ENCODE assay signal across 1 cellular context in genomic region chr17:64146418-64147109, GRCh38.
TF ChIP-seq lines count a peak whose summit lies in the region.

No MANE protein-coding gene starts in this region.

TF ChIP-seq in endothelial cell of umbilical vein, 7 proteins besides CTCF, POLR2A, EP300 and RAD21:
- TF ChIP-seq EZH2 (IDR thresholded peaks at IDR 0.05; ENCODE audit: borderline replicate concordance, low read depth, low read length, severe bottlenecking): no peak
- TF ChIP-seq MYC (IDR thresholded peaks at IDR 0.05; ENCODE audit: low read depth, low read length): no peak
- no peak for TF ChIP-seq MAX (IDR thresholded peaks at IDR 0.05; ENCODE audit: insufficient read depth, insufficient read length)
- no peak for TF ChIP-seq JUN (IDR thresholded peaks at IDR 0.05; ENCODE audit: borderline replicate concordance, insufficient read depth, insufficient read length, low read depth)
- no peak for TF ChIP-seq GATA2 (IDR thresholded peaks at IDR 0.05; ENCODE audit: insufficient read depth, insufficient read length, low read depth, low read length)
- no peak for TF ChIP-seq FOS (IDR thresholded peaks at IDR 0.05; ENCODE audit: borderline replicate concordance, insufficient read depth, low read length)
- TF ChIP-seq POLR2AphosphoS5 (IDR thresholded peaks at IDR 0.05; ENCODE audit: insufficient read depth, low read depth, low read length): no peak
